ENCODE assay signal across 8 cellular contexts in the genomic region with DNA sequence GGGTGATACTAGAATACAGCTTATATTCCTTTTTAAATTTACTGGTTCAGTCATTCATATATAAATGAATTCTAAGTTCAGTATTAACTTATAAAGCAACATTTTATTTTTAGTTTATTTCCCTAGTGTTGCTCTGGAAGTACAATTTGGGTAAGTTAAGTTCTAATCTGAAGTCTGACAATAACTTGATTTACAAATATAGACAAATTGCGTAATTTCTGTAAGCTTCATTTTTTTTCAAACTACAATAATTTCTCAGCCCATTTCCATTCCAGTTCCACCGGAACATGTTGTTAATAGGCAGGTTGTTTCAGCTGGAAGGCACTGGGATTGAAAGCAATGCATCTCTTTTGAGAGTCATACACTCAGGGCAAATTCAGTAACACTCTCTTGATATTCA.
"Had no signal": no experiment of that assay in that cellular context is flagged by ENCODE, and none has a peak within 500 bp of the region (broad histone marks: within the 10 kb centered on the region; RNA-seq: fewer than 3 reads in every experiment).

No MANE protein-coding gene starts in this region.

- H3K4me3 ChIP-seq: GM12878 had no signal

- ATAC-seq: GM12878 had no signal

- DNase-seq: GDM1, GF-D8 had no signal

- FAIRE-seq: G401.6, GM12891, GM12892, GM18507, GM19239 had no signal
